In the genomic region with DNA sequence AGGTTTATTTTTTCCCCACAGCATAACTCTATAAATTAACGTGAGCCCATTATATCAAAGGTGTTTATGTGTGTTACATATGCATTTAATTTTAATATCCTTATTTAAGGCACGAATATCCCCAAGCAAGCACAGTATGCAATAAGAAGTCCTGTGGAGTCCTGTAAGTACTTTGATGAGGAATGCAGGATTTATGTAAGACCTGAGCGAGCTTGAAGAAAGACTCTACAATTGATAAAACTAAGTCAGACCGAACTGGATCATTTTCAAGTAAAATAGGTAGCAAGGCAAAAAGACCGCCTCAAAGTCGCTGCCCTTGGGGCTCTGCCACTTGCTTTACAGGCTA, we compare ENCODE assay signal across 9 cellular contexts. TPM values are rescaled to one million over a fixed set of nuclear protein-coding genes. Genes with fewer than 3 reads are reported as not detected.
DNase-seq lines count a peak whose midpoint lies in the region; ATAC-seq and TF ChIP-seq lines count a peak whose summit lies in the region.
"Had no signal": no experiment of that assay in that cellular context is flagged by ENCODE, and none has a peak within 500 bp of the region (broad histone marks: within the 10 kb centered on the region; RNA-seq: fewer than 3 reads in every experiment).

No MANE protein-coding gene starts in this region.

- no peak for TF ChIP-seq POLR2A in tibial nerve (IDR thresholded peaks at IDR 0.05)

- intact Hi-C loops in Panc1 (cut with micrococcal nuclease; ENCODE audit: unreplicated experiment): no loop called here
- intact Hi-C loops in CD4-positive, alpha-beta T cell (cut with DNase I, micrococcal nuclease): no loop called here

- H3K18ac ChIP-seq in mesendoderm (ENCODE audit: low read length): no peak overlapping the region

- H3K9me3 ChIP-seq in Panc1 (ENCODE audit: control insufficient read depth, insufficient read depth, low read depth, low read length): no peaks in the 10 kb centered on the region
- H3K9me3 ChIP-seq in tibial nerve: no peaks in the 10 kb centered on the region
- no peaks in the 10 kb centered on the region for H3K9me3 ChIP-seq in CD4-positive, alpha-beta T cell (ENCODE audit: control insufficient read depth, low read length)
- H3K9me3 ChIP-seq: HAP-1 had no signal

- H3K36me3 ChIP-seq in Panc1 (ENCODE audit: control insufficient read depth, insufficient read depth, low read length): peaks cover 6% of the 10 kb centered on the region; the same call in 1 of the 2 replicates
- H3K36me3 ChIP-seq in mesendoderm (ENCODE audit: control insufficient read depth, insufficient read depth, low read length): no peaks in the 10 kb centered on the region
- no peaks in the 10 kb centered on the region for H3K36me3 ChIP-seq in tibial nerve
- H3K36me3 ChIP-seq: HAP-1 had no signal

- H3K4me1 Mint-ChIP-seq in CD4-positive, alpha-beta T cell (ENCODE audit: low read depth): no peaks in the 10 kb centered on the region
- H3K4me1 Mint-ChIP-seq in activated T-helper 17 cell treated with anti-CD3 and anti-CD28 coated beads, Interleukin-2, amount 50 U/mL, for 72 hours: no peaks in the 10 kb centered on the region

- in situ Hi-C loops in Panc1 (cut with HindIII; ENCODE audit: low pct_unique_long_range_greater_than_20kb, low sequenced_read_pairs): no loop called here

- H3K56ac ChIP-seq in mesendoderm (ENCODE audit: low read length): peak overlapping the region; percentile 95

- H3K4me1 ChIP-seq in Panc1 (ENCODE audit: control insufficient read depth, insufficient read depth, low read length): no peaks in the 10 kb centered on the region; the same call in none of the 2 replicates
- H3K4me1 ChIP-seq in mesendoderm (ENCODE audit: control insufficient read depth, low read depth, low read length): no peaks in the 10 kb centered on the region
- H3K4me1 ChIP-seq in tibial nerve: peaks cover 0 to 27% (median 8%) of the 10 kb centered on the region in 4 donors
- H3K4me1 ChIP-seq: HAP-1 had no signal

- CTCF ChIA-PET in Panc1 (lab: Charles Lee): no interaction called here
- CTCF ChIA-PET in CD4-positive, alpha-beta T cell (lab: Charles Lee): no interaction called here

- H3K9ac ChIP-seq in mesendoderm (ENCODE audit: low read length): peak overlapping the region; percentile 83

- DNase-seq in Panc1 (ENCODE audit: low read depth, low spot score) (no peak), epithelial cell of esophagus (ENCODE audit: low read depth) (no peak), mesendoderm (no peak), tibial nerve (ENCODE audit: low spot score in 2 of 2) (no peak), A172 (ENCODE audit: low spot score) (no peak)
- DNase-seq in CD4-positive, alpha-beta T cell: no peak
- DNase-seq: stimulated activated CD4-positive, alpha-beta T cell treated with anti-CD3 and anti-CD28 coated beads, Interleukin-4, amount 100 ng/mL, for 1 hour had no signal

- TSS peak; percentile 54 for BruUV-seq in Panc1 (replicated peaks; lab: Mats Ljungman, UMichigan)

- H3K9me3 Mint-ChIP-seq in CD4-positive, alpha-beta T cell: peaks cover 7% of the 10 kb centered on the region
- no peaks in the 10 kb centered on the region for H3K9me3 Mint-ChIP-seq in activated T-helper 17 cell treated with anti-CD3 and anti-CD28 coated beads, Interleukin-2, amount 50 U/mL, for 72 hours

- no peak overlapping the region for H3K23ac ChIP-seq in mesendoderm (ENCODE audit: low read length)

- no peak overlapping the region for H2BK5ac ChIP-seq in mesendoderm (ENCODE audit: low read length)

- peak overlapping the region; percentile 39 for H3K4me2 ChIP-seq in mesendoderm (ENCODE audit: low read length)

- POLR2A ChIA-PET in Panc1 (lab: Charles Lee): interaction anchor here (0.6 kb wide), 1 partner anchor 23 kb away, joined by 3 read pairs; no protein-coding TSS in a partner anchor
- POLR2A ChIA-PET in CD4-positive, alpha-beta T cell (lab: Charles Lee): no interaction called here

- no peak for TF ChIP-seq EP300 in tibial nerve (IDR thresholded peaks at IDR 0.05)

- TF ChIP-seq CTCF in Panc1 (IDR thresholded peaks at IDR 0.05) (no peak), epithelial cell of esophagus (IDR thresholded peaks at IDR 0.05; ENCODE audit: insufficient read depth, low read depth, low read length, missing control alignments) (no peak), tibial nerve (IDR thresholded peaks at IDR 0.05) (no peak)
- TF ChIP-seq CTCF in CD4-positive, alpha-beta T cell (IDR thresholded peaks at IDR 0.05): no peak

- H2BK15ac ChIP-seq in mesendoderm (replicated peaks; ENCODE audit: low read depth): no peak overlapping the region

- no peaks in the 10 kb centered on the region for H3K36me3 Mint-ChIP-seq in CD4-positive, alpha-beta T cell (ENCODE audit: low read depth)
- H3K36me3 Mint-ChIP-seq in activated T-helper 17 cell treated with anti-CD3 and anti-CD28 coated beads, Interleukin-2, amount 50 U/mL, for 72 hours (ENCODE audit: low read depth): no peaks in the 10 kb centered on the region

- H3K4ac ChIP-seq in mesendoderm (ENCODE audit: low read depth, low read length): no peak overlapping the region

- ATAC-seq in Panc1: peak; percentile 37; the same call in 1 of the 2 replicates
- no peak for ATAC-seq in CD4-positive, alpha-beta T cell (ENCODE audit: poor library complexity)
- ATAC-seq in activated T-helper 17 cell treated with anti-CD3 and anti-CD28 coated beads, Interleukin-2, amount 50 U/mL, for 72 hours (replicated peaks): no peak

- H2BK120ac ChIP-seq in mesendoderm (ENCODE audit: low read depth, low read length): no peak overlapping the region

- no peak overlapping the region for H3K4me3 Mint-ChIP-seq in CD4-positive, alpha-beta T cell
- no peak overlapping the region for H3K4me3 Mint-ChIP-seq in activated T-helper 17 cell treated with anti-CD3 and anti-CD28 coated beads, Interleukin-2, amount 50 U/mL, for 72 hours

- H3K27me3 ChIP-seq in Panc1 (ENCODE audit: control insufficient read depth, insufficient read depth, low read length) (no peaks in the 10 kb centered on the region), mesendoderm (ENCODE audit: insufficient read depth, low read length, poor library complexity) (no peaks in the 10 kb centered on the region), tibial nerve (no peaks in the 10 kb centered on the region)
- peaks cover 6% of the 10 kb centered on the region for H3K27me3 ChIP-seq in CD4-positive, alpha-beta T cell (ENCODE audit: control insufficient read depth, insufficient read depth, low read length)

- WGBS in mesendoderm (ENCODE audit: extremely low coverage, insufficient coverage, low lambda C conversion rate): no CpG with 5 or more reads among the region's 6 CpGs
- WGBS in tibial nerve, 2 donors: 5% methylated on average over 6 of the region's 6 CpGs

- peaks cover 22% of the 10 kb centered on the region for H3K27me3 Mint-ChIP-seq in CD4-positive, alpha-beta T cell
- peaks cover 15% of the 10 kb centered on the region for H3K27me3 Mint-ChIP-seq in activated T-helper 17 cell treated with anti-CD3 and anti-CD28 coated beads, Interleukin-2, amount 50 U/mL, for 72 hours

- no peak overlapping the region for H3K27ac Mint-ChIP-seq in CD4-positive, alpha-beta T cell
- H3K27ac Mint-ChIP-seq in activated T-helper 17 cell treated with anti-CD3 and anti-CD28 coated beads, Interleukin-2, amount 50 U/mL, for 72 hours: no peak overlapping the region

- peak overlapping the region; percentile 89 for H3K27ac ChIP-seq in Panc1 (ENCODE audit: low read length)
- H3K27ac ChIP-seq in mesendoderm (ENCODE audit: low read depth, low read length): peak overlapping the region; percentile 82
- H3K27ac ChIP-seq in tibial nerve: peak overlapping the region; percentile 89 to 92 (median 90)
- H3K27ac ChIP-seq in CD4-positive, alpha-beta T cell (ENCODE audit: low read depth, low read length): no peak overlapping the region

- no peaks in the 10 kb centered on the region for H3K79me2 ChIP-seq in mesendoderm (ENCODE audit: control insufficient read depth, insufficient read depth, low read length)

- H3K4me3 ChIP-seq in Panc1 (ENCODE audit: low read depth in 2 of 2, low read length in 2 of 2) (peak overlapping the region; percentile 68 to 83), epithelial cell of esophagus (ENCODE audit: low read length) (peak overlapping the region; percentile 78), mesendoderm (ENCODE audit: low read length) (no peak overlapping the region), tibial nerve (peak overlapping the region; percentile 74 to 84 (median 78))
- H3K4me3 ChIP-seq: HAP-1 had no signal

- no peaks in the 10 kb centered on the region for H3K79me1 ChIP-seq in mesendoderm (ENCODE audit: low read length)

- H2AK5ac ChIP-seq in mesendoderm (ENCODE audit: low read length): no peak overlapping the region

- no peak overlapping the region for H4K8ac ChIP-seq in mesendoderm (ENCODE audit: low read depth, low read length)

- no peak overlapping the region for H4K5ac ChIP-seq in mesendoderm (ENCODE audit: low read length)

RNA-seq across cellular contexts. Expression of a gene that starts 0.8 kb away (rescaled TPM):
- 2.1 TPM for total RNA-seq in Panc1 (2021; ENCODE audit: unreplicated experiment)
- polyA plus RNA-seq in Panc1 (2012; ENCODE audit: insufficient read length): 1.5 TPM
- polyA plus RNA-seq in mesendoderm (2013, experiment 1 of 2): 2.2 TPM
- 2.1 TPM for polyA plus RNA-seq in mesendoderm (2013, experiment 2 of 2)
- under 1 TPM in 3 of 4 donors, not detected in 1; 0.30 to 0.98 (median 0.42) TPM for total RNA-seq in tibial nerve
- not detected for total RNA-seq in CD4-positive, alpha-beta T cell
- total RNA-seq in activated T-helper 17 cell treated with anti-CD3 and anti-CD28 coated beads, Interleukin-2, amount 50 U/mL, for 72 hours: not detected
- total RNA-seq in A172 (2014; rRNA removed; shearing (Covaris generic)): 0.22 TPM in 1 of 2 replicates, not detected in the other

RNA-seq across cellular contexts. Expression of a gene that starts 26.1 kb away (rescaled TPM):
- 12.8 TPM for total RNA-seq in Panc1 (2021; ENCODE audit: unreplicated experiment)
- 3.8 TPM for polyA plus RNA-seq in Panc1 (2012; ENCODE audit: insufficient read length)
- polyA plus RNA-seq in mesendoderm (2013, experiment 1 of 2): 8.6 TPM
- polyA plus RNA-seq in mesendoderm (2013, experiment 2 of 2): 8.6 TPM
- total RNA-seq in tibial nerve: 10 to 100 TPM; 11.4 to 25.7 (median 18.9) TPM
- under 1 TPM in 1 of 2 experiments, not detected in 1; 0.30 TPM for total RNA-seq in CD4-positive, alpha-beta T cell
- total RNA-seq in activated T-helper 17 cell treated with anti-CD3 and anti-CD28 coated beads, Interleukin-2, amount 50 U/mL, for 72 hours: 1 to 10 TPM in 1 of 2 donors, under 1 TPM in 1; 0.67 to 1.5 TPM
- total RNA-seq in A172 (2014; rRNA removed; shearing (Covaris generic)): not detected in 2 replicates
